Comparison of ENCODE assay signal across 8 cellular contexts in genomic region chr3:49723631-49724551, GRCh38. TPM values are rescaled to one million over a fixed set of nuclear protein-coding genes. Genes with fewer than 3 reads are reported as not detected.
A peak's percentile ranks its signal among the peaks of the same experiment; 100 is the strongest.
DNase-seq lines count a peak whose midpoint lies in the region; ATAC-seq and TF ChIP-seq lines count a peak whose summit lies in the region.

Gene GMPPB (minus strand): TSS chr3:49723951. CDS start chr3:49723726, 225 bp downstream.

- peak within 1 kb of the TSS; percentile 73 for H3K18ac ChIP-seq in H9 (ENCODE audit: insufficient read length, low read depth, low read length)

- H3K27me3 Mint-ChIP-seq in H9 (ENCODE audit: low read depth), result no peaks in the 10 kb centered on the region; the same call in none of the 2 replicates
- H3K27me3 Mint-ChIP-seq in natural killer cell treated with Interleukin-12 subunit alpha and Interleukin-12 subunit beta and Interleukin-15 and Interleukin-18, amount 100 ng/mL, for 72 hours, result no peaks in the 10 kb centered on the region

- H3K4me3 ChIP-seq in MG63, result peak within 1 kb of the TSS; percentile 94

- H3K23ac ChIP-seq in H9 (ENCODE audit: insufficient read length, low read depth, low read length), result no peak within 1 kb of the TSS

- H3K9ac ChIP-seq in ES-I3 (ENCODE audit: low read depth, low read length) (peak within 1 kb of the TSS; percentile 96), H9 (ENCODE audit: extremely low read depth, insufficient read length, low read length) (peak within 1 kb of the TSS; percentile 83)

- peak within 1 kb of the TSS; percentile 87 to 96 for H3K4me3 Mint-ChIP-seq in H9
- H3K4me3 Mint-ChIP-seq in natural killer cell treated with Interleukin-12 subunit alpha and Interleukin-12 subunit beta and Interleukin-15 and Interleukin-18, amount 100 ng/mL, for 72 hours, result peak within 1 kb of the TSS; percentile 89

- no peak within 1 kb of the TSS for H2AK5ac ChIP-seq in H9 (ENCODE audit: insufficient read length, low read length)

- H3K4ac ChIP-seq in H9 (ENCODE audit: low read depth, low read length), result no peak within 1 kb of the TSS

- DNase-seq in H9, result peak; percentile 98
- DNase-seq in MG63, result peak; percentile 97
- peak; percentile 90 to 97 for DNase-seq in SHP77 (lab: John Stamatoyannopoulos, UW)
- peak; percentile 88 for DNase-seq in activated T-helper 9 cell treated with anti-CD3 and anti-CD28 coated beads, Interleukin-2, amount 50 U/mL, for 16 hours (ENCODE audit: low read depth)
- peak; percentile 94 for DNase-seq in fibroblast of peridontal ligament (ENCODE audit: extremely low read depth)
- DNase-seq in natural killer cell treated with Interleukin-12 subunit alpha and Interleukin-12 subunit beta and Interleukin-15 and Interleukin-18, amount 100 ng/mL, for 72 hours (ENCODE audit: low spot score), result peak; percentile 98
- DNase-seq in stimulated activated naive CD4-positive, alpha-beta T cell treated with Interleukin-2 at 50 U/mL for 16 hours (lab: John Stamatoyannopoulos, UW), result peak; percentile 92

- H4K91ac ChIP-seq in H9 (ENCODE audit: insufficient read length, low read depth, low read length), result peak within 1 kb of the TSS; percentile 21

- H4K5ac ChIP-seq in H9 (ENCODE audit: insufficient read length, low read depth, low read length), result peak within 1 kb of the TSS; percentile 15

- no peaks in the 10 kb centered on the region for H3K27me3 ChIP-seq in H9 (ENCODE audit: insufficient read depth, low read length)
- H3K27me3 ChIP-seq in MG63, result no peaks in the 10 kb centered on the region

- no peak within 1 kb of the TSS for H2BK5ac ChIP-seq in H9 (ENCODE audit: insufficient read length, low read length)

- peaks cover 5 to 50% (median 40%) of the 10 kb centered on the region in 3 experiments; a peak in 6 of 7 replicates for H3K36me3 Mint-ChIP-seq in H9 (ENCODE audit: insufficient read depth in 1 of 3, low read depth in 3 of 3)
- H3K36me3 Mint-ChIP-seq in natural killer cell treated with Interleukin-12 subunit alpha and Interleukin-12 subunit beta and Interleukin-15 and Interleukin-18, amount 100 ng/mL, for 72 hours, result no peaks in the 10 kb centered on the region

- no peak within 1 kb of the TSS for H3K27ac ChIP-seq in H9 (ENCODE audit: insufficient read length, low read depth, low read length)

- no CpG with 5 or more reads among the region's 102 CpGs for WGBS in H9 (ENCODE audit: extremely low coverage, insufficient read length, low lambda C conversion rate)

- no peak within 1 kb of the TSS for H2AFZ ChIP-seq in H9 (ENCODE audit: low read length)

- H2BK12ac ChIP-seq in H9 (ENCODE audit: insufficient read length, low read depth, low read length), result no peak within 1 kb of the TSS

- H3K9me3 ChIP-seq in ES-I3 (ENCODE audit: control insufficient read depth, insufficient read depth, low read length), result no peaks in the 10 kb centered on the region
- no peaks in the 10 kb centered on the region for H3K9me3 ChIP-seq in H9 (ENCODE audit: control insufficient read depth, low read depth, low read length)
- H3K9me3 ChIP-seq in MG63, result no peaks in the 10 kb centered on the region

- H3K4me1 ChIP-seq in ES-I3 (ENCODE audit: insufficient read depth, low read length) (no peaks in the 10 kb centered on the region; the same call in 1 of the 2 replicates), H9 (ENCODE audit: insufficient read depth, low read length) (no peaks in the 10 kb centered on the region)

- H4K20me1 ChIP-seq in H9 (ENCODE audit: control insufficient read depth, insufficient read depth, insufficient read length), result no peaks in the 10 kb centered on the region

- peak within 1 kb of the TSS; percentile 81 for H3K14ac ChIP-seq in H9 (ENCODE audit: insufficient read depth, low read length)

- H3K36me3 ChIP-seq in ES-I3 (ENCODE audit: insufficient read depth, low read length) (peaks cover 5% of the 10 kb centered on the region; the same call in 1 of the 2 replicates), MG63 (peaks cover 3% of the 10 kb centered on the region; the same call in 1 of the 2 replicates)

- H3K79me1 ChIP-seq in H9 (ENCODE audit: insufficient read depth, low read depth, low read length, poor library complexity, severe bottlenecking), result peaks cover 2% of the 10 kb centered on the region

- H3K23me2 ChIP-seq in H9 (ENCODE audit: insufficient read length, low read depth, low read length, poor library complexity, severe bottlenecking), result peaks cover 20% of the 10 kb centered on the region

- H3K79me2 ChIP-seq in H9 (ENCODE audit: insufficient read depth, low read length), result no peaks in the 10 kb centered on the region

- no peak for TF ChIP-seq CTCF in H9 (conservative IDR thresholded peaks at IDR 0.05)

- no peak within 1 kb of the TSS for H2BK15ac ChIP-seq in H9 (ENCODE audit: low read depth, low read length)

- no peak within 1 kb of the TSS for H3T11ph ChIP-seq in H9 (ENCODE audit: low read length)

- H3K4me2 ChIP-seq in H9 (ENCODE audit: insufficient read depth, insufficient read length, low read length), result peak within 1 kb of the TSS; percentile 68

- peaks cover 14 to 17% of the 10 kb centered on the region in 2 experiments for H3K4me1 Mint-ChIP-seq in H9
- H3K4me1 Mint-ChIP-seq in natural killer cell treated with Interleukin-12 subunit alpha and Interleukin-12 subunit beta and Interleukin-15 and Interleukin-18, amount 100 ng/mL, for 72 hours (ENCODE audit: low read depth in 2 of 2), result peaks cover 23 to 33% of the 10 kb centered on the region in 2 donors

- no peak within 1 kb of the TSS for H3K56ac ChIP-seq in H9 (ENCODE audit: insufficient read length, low read depth, low read length)

- no peaks in the 10 kb centered on the region for H3K9me3 Mint-ChIP-seq in H9
- no peaks in the 10 kb centered on the region for H3K9me3 Mint-ChIP-seq in natural killer cell treated with Interleukin-12 subunit alpha and Interleukin-12 subunit beta and Interleukin-15 and Interleukin-18, amount 100 ng/mL, for 72 hours

- no peak within 1 kb of the TSS for H4K8ac ChIP-seq in H9 (replicated peaks; ENCODE audit: insufficient read length, low read depth, low read length)

- peak within 1 kb of the TSS; percentile 98 to 99 (median 98) for H3K27ac Mint-ChIP-seq in H9
- H3K27ac Mint-ChIP-seq in natural killer cell treated with Interleukin-12 subunit alpha and Interleukin-12 subunit beta and Interleukin-15 and Interleukin-18, amount 100 ng/mL, for 72 hours, result peak within 1 kb of the TSS; percentile 93 to 97

- H2BK20ac ChIP-seq in H9 (ENCODE audit: low read depth, low read length, poor library complexity, severe bottlenecking), result no peak within 1 kb of the TSS

- H2BK120ac ChIP-seq in H9 (ENCODE audit: low read depth, low read length, poor library complexity, severe bottlenecking), result no peak within 1 kb of the TSS

- peak; percentile 92 to 94 for ATAC-seq in natural killer cell treated with Interleukin-12 subunit alpha and Interleukin-12 subunit beta and Interleukin-15 and Interleukin-18, amount 100 ng/mL, for 72 hours

RNA-seq across cellular contexts. Expression of gene GMPPB, which starts in this region (rescaled TPM):
- 29.1 and 31.1 TPM in 2 replicates for total RNA-seq in H9 (2021)
- 16.8 and 19.4 TPM in 2 replicates for total RNA-seq in MG63 (2014; rRNA removed; shearing (Covaris generic); ENCODE audit: low replicate concordance)
- 100 to 1,000 TPM in 1 of 2 donors, 10 to 100 TPM in 1; 83.5 to 110 TPM for total RNA-seq in natural killer cell treated with Interleukin-12 subunit alpha and Interleukin-12 subunit beta and Interleukin-15 and Interleukin-18, amount 100 ng/mL, for 72 hours
